15 cellular contexts compared by ENCODE assay signal in the genomic region with DNA sequence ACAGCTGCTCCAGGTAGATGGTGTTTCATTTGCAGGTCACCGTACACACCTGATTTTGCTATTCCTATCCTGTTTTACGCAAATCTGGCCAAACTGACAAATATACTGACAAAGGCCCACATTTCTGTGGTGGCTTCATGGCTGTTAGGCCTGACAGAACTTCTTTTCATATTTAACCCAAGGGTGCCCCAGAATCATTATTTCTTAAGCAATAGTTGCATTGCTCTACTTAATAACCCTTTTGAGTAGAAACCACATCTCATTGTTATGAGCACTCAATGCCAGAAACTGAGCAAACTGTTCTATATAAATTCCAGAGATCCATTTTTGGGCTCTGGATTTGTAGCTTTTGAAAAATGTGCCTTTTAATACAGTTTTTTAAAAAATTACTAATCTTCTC.
DNase-seq lines count a peak whose midpoint lies in the region; TF ChIP-seq lines count a peak whose summit lies in the region.
"Had no signal": no experiment of that assay in that cellular context is flagged by ENCODE, and none has a peak within 500 bp of the region (broad histone marks: within the 10 kb centered on the region; RNA-seq: fewer than 3 reads in every experiment).

No MANE protein-coding gene starts in this region.

- TF ChIP-seq CTCF in astrocyte of the cerebellum (IDR thresholded peaks at IDR 0.05; ENCODE audit: low read depth, low read length, missing control alignments), result no peak

- H3K36me3 ChIP-seq in HAP-1 (replicated peaks), result peaks cover 23% of the 10 kb centered on the region

- no peaks in the 10 kb centered on the region for H3K9me3 ChIP-seq in HAP-1
- H3K9me3 ChIP-seq: A549; BLaER1 treated with 17β-estradiol and CSF1 and Interleukin-3, amounts not matched to agents 10 nM and 100 nM had no signal

- in situ Hi-C loops in HAP-1 (cut with MboI; ENCODE audit: low sequenced_read_pairs) (no loop called here), astrocyte of the cerebellum (cut with HindIII; ENCODE audit: low sequenced_read_pairs) (no loop called here)

- H3K4me3 ChIP-seq in HAP-1 (no peak overlapping the region), astrocyte of the cerebellum (ENCODE audit: low read depth, low read length) (no peak overlapping the region)
- H3K4me3 ChIP-seq: A549; BLaER1 treated with 17β-estradiol and CSF1 and Interleukin-3, amounts not matched to agents 10 nM and 100 nM had no signal

- no peaks in the 10 kb centered on the region for H3K27me3 ChIP-seq in HAP-1 (ENCODE audit: low read depth)
- H3K27me3 ChIP-seq: BLaER1 treated with 17β-estradiol and CSF1 and Interleukin-3, amounts not matched to agents 10 nM and 100 nM had no signal

- H3K4me1 ChIP-seq in HAP-1, result peaks cover 16% of the 10 kb centered on the region
- H3K4me1 ChIP-seq: A549 had no signal

- peak; percentile 58 for DNase-seq in NCI-H146 (lab: John Stamatoyannopoulos, UW)
- DNase-seq in NCI-H146 treated with DMSO at 0.1 percent for 48 hours (lab: John Stamatoyannopoulos, UW; ENCODE audit: unreplicated experiment), result no peak
- peak; percentile 8 to 58 for DNase-seq in HAP-1 (ENCODE audit: low spot score in 2 of 2)
- peak; percentile 68 for DNase-seq in astrocyte of the cerebellum (ENCODE audit: low read depth)
- DNase-seq in OCI-M1 (lab: John Stamatoyannopoulos, UW), result no peak
- DNase-seq in Kasumi-1 (lab: John Stamatoyannopoulos, UW), result no peak
- DNase-seq in HuH-7.5 (ENCODE audit: low spot score), result no peak
- DNase-seq: CD4-positive, CD25-positive, alpha-beta regulatory T cell; DMS153; DMS79; GDM1; GOT3; H7 had no signal

Comparison
In these comparisons a context has a peak if more than half of its experiments do, and no peak if none do; other contexts are left out.
1. DNase-seq: peak in NCI-H146 (single experiment), HAP-1 (2 of 2) and astrocyte of the cerebellum (single experiment); none in NCI-H146 treated with DMSO at 0.1 percent for 48 hours (single experiment), OCI-M1 (single experiment), Kasumi-1 (0 of 2) and HuH-7.5 (single experiment).